19 cellular contexts compared by ENCODE assay signal in genomic region chr17:9703781-9704082, GRCh38. TPM values are rescaled to one million over a fixed set of nuclear protein-coding genes. Genes with fewer than 3 reads are reported as not detected.
"Had no signal": no experiment of that assay in that cellular context is flagged by ENCODE, and none has a peak within 500 bp of the region (broad histone marks: within the 10 kb centered on the region; RNA-seq: fewer than 3 reads in every experiment).

No MANE protein-coding gene starts in this region.

- H3K27me3 Mint-ChIP-seq: T-cell had no signal

- H3K9ac ChIP-seq: KMS-11, SK-N-SH had no signal

- DNase-seq: Kasumi-1, MV-4-11, NCI-H1048, NCI-H1105, NCI-H1436 treated with DMSO at 0.1 percent for 48 hours, NCI-H1694, NCI-H2029 treated with DMSO at 0.1 percent for 48 hours, NCI-H2171 treated with DMSO at 0.1 percent for 48 hours, NCI-H524, NCI-H774, PC-3, SHP77, SK-N-SH, SW 1271, T-cell had no signal

- H3K36me3 Mint-ChIP-seq: IgD-negative memory B cell, T-cell had no signal

- H3K4me3 Mint-ChIP-seq: IgD-negative memory B cell, T-cell had no signal

- H3K9me3 ChIP-seq: SK-N-SH had no signal

- H3K9me2 ChIP-seq: SK-N-SH had no signal

- H3K4me3 ChIP-seq: K562 had no signal

- H3K4me2 ChIP-seq: KMS-11, SK-N-SH had no signal

- H3K27ac Mint-ChIP-seq: IgD-negative memory B cell, T-cell had no signal

- H3K27ac ChIP-seq: KMS-11, RWPE1 had no signal

RNA-seq across cellular contexts. Expression of gene USP43, which starts 58.4 kb away (rescaled TPM):
- polyA plus RNA-seq: IgD-negative memory B cell had no signal
